Comparison of ENCODE assay signal across 7 cellular contexts in genomic region chr13:42041684-42042035, GRCh38. TPM values are rescaled to one million over a fixed set of nuclear protein-coding genes. Genes with fewer than 3 reads are reported as not detected.
DNase-seq lines count a peak whose midpoint lies in the region; ATAC-seq, FAIRE-seq and TF ChIP-seq lines count a peak whose summit lies in the region.

No MANE protein-coding gene starts in this region.

- H3K4me1 ChIP-seq in ES-I3 (ENCODE audit: insufficient read depth, low read length) (no peaks in the 10 kb centered on the region), GM23248 (ENCODE audit: insufficient read depth) (peaks cover 7% of the 10 kb centered on the region), GM12878 (ENCODE audit: control insufficient read depth, insufficient read depth, low read length) (no peaks in the 10 kb centered on the region; the same call in 1 of the 2 replicates), iPS DF 6.9 (ENCODE audit: control insufficient read depth, insufficient read depth, low read length) (no peaks in the 10 kb centered on the region)

- FAIRE-seq in GM12878 (lab: Jason Lieb, UNC) = peak; percentile 84

- BruUV-seq in GM12878 (replicated peaks; lab: Mats Ljungman, UMichigan) = no TSS peak

- H2AFZ ChIP-seq in GM23248 (peak overlapping the region; percentile 85), GM12878 (ENCODE audit: control insufficient read depth, low read depth, low read length) (peak overlapping the region; percentile 80)

- H3K27me3 ChIP-seq in GM23248 (replicated peaks; ENCODE audit: insufficient read depth) (no peaks in the 10 kb centered on the region), GM12878 (replicated peaks in 1 of 2; ENCODE audit: control insufficient read depth in 2 of 2, insufficient read depth in 2 of 2, low read length in 1 of 2) (no peaks in the 10 kb centered on the region), iPS DF 6.9 (ENCODE audit: control insufficient read depth, insufficient read depth, low read length) (peaks cover 13% of the 10 kb centered on the region; the same call in 1 of the 2 replicates)

- H3K9me3 ChIP-seq in ES-I3 (ENCODE audit: control insufficient read depth, insufficient read depth, low read length) (no peaks in the 10 kb centered on the region), GM23248 (ENCODE audit: low read depth) (no peaks in the 10 kb centered on the region), GM12878 (replicated peaks; ENCODE audit: control insufficient read depth, insufficient read depth, low read length) (no peaks in the 10 kb centered on the region; the same call in 1 of the 3 replicates), iPS DF 6.9 (ENCODE audit: control insufficient read depth, insufficient read depth, low read length) (no peaks in the 10 kb centered on the region)

- H3K27ac ChIP-seq in GM23248 (peak overlapping the region; percentile 34), GM12878 (ENCODE audit: control insufficient read depth, insufficient read depth) (peak overlapping the region; percentile 76), iPS DF 6.9 (ENCODE audit: low read length) (no peak overlapping the region)

- H3K9ac ChIP-seq in ES-I3 (ENCODE audit: low read depth, low read length) (peak overlapping the region; percentile 45), GM23248 (peak overlapping the region; percentile 76), GM12878 (ENCODE audit: control insufficient read depth, insufficient read depth, low read length) (peak overlapping the region; percentile 88)

- WGBS in GM23248 (ENCODE audit: low coverage in 1 of 2, low lambda C conversion rate in 2 of 2, missing lambda C conversion rate in 2 of 2), 2 experiments = 10 to 11% methylated on average over 16 of the region's 16 CpGs
- WGBS in GM12878 (ENCODE audit: insufficient coverage, insufficient replicate concordance, low lambda C conversion rate, missing lambda C conversion rate) = 6% methylated on average over 16 of the region's 16 CpGs
- WGBS in iPS DF 6.9 (ENCODE audit: insufficient coverage, insufficient read length) = no CpG with 5 or more reads among the region's 16 CpGs

- TF ChIP-seq RAD21 in GM12878 (IDR thresholded peaks at IDR 0.05; ENCODE audit: insufficient read depth, low read depth, low read length) = peak; percentile 47

- H4K20me1 ChIP-seq in GM23248 (ENCODE audit: insufficient read depth) = no peaks in the 10 kb centered on the region
- no peaks in the 10 kb centered on the region for H4K20me1 ChIP-seq in GM12878 (ENCODE audit: control insufficient read depth, insufficient read depth)

- peak overlapping the region; percentile 79 for H3K4me3 ChIP-seq in GM23248
- peak overlapping the region; percentile 89 for H3K4me3 ChIP-seq in GM12878
- H3K4me3 ChIP-seq in iPS DF 6.9 (ENCODE audit: low read length) = peak overlapping the region; percentile 88
- peak overlapping the region; percentile 66 for H3K4me3 ChIP-seq in retinal pigment epithelial cell (ENCODE audit: low read length)

- SMC1A ChIA-PET in GM12878 (lab: Charles Lee; ENCODE audit: uncharacterized antibody, unreplicated experiment) = interaction anchor here (1.1 to 4.2 kb wide), 15 partner anchors 8 to 139 kb away, joined by 3 to 16 read pairs (median 4); no protein-coding TSS in a partner anchor

- intact Hi-C loops in GM12878 (cut with micrococcal nuclease; ENCODE audit: unreplicated experiment) = loop anchor here (1.0 to 10.0 kb wide), 3 partner anchors 81 to 233 kb away; partner anchors contain the start of genes AKAP11 and VWA8

- ATAC-seq in GM12878 = peak; percentile 73
- ATAC-seq in HG02588 (IDR thresholded peaks at IDR 0.05; ENCODE audit: unreplicated experiment) = no peak

- H3K36me3 ChIP-seq in ES-I3 (ENCODE audit: insufficient read depth, low read length) (no peaks in the 10 kb centered on the region), GM23248 (ENCODE audit: low read depth) (no peaks in the 10 kb centered on the region), GM12878 (ENCODE audit: control insufficient read depth in 2 of 2, insufficient read depth in 2 of 2, low read length in 1 of 2) (no peaks in the 10 kb centered on the region), iPS DF 6.9 (ENCODE audit: control insufficient read depth, insufficient read depth, low read length) (no peaks in the 10 kb centered on the region)

- H3K79me2 ChIP-seq in GM23248 (ENCODE audit: insufficient read depth) (peaks cover 57% of the 10 kb centered on the region), GM12878 (ENCODE audit: control insufficient read depth, insufficient read depth, low read length) (peaks cover 29% of the 10 kb centered on the region)

- H3F3A ChIP-seq in GM23248 (ENCODE audit: insufficient read depth) = peaks cover 24% of the 10 kb centered on the region

- peak; percentile 89 for DNase-seq in GM23248
- peak; percentile 13 for DNase-seq in NCI-H2227 (lab: John Stamatoyannopoulos, UW; ENCODE audit: unreplicated experiment)
- peak; percentile 36 for DNase-seq in GM12878 (ENCODE audit: low read depth, low spot score)
- DNase-seq in iPS DF 6.9 (ENCODE audit: low read depth, low spot score) = no peak
- DNase-seq in retinal pigment epithelial cell (ENCODE audit: low read depth) = peak; percentile 24

- RAD21 ChIA-PET in GM12878 (lab: Charles Lee; ENCODE audit: unreplicated experiment) = interaction anchor here (0.7 to 1.5 kb wide), 7 partner anchors 14 to 137 kb away, joined by 3 to 5 read pairs (median 3); no protein-coding TSS in a partner anchor

- TF ChIP-seq EP300 in GM12878 (IDR thresholded peaks at IDR 0.05; ENCODE audit: borderline replicate concordance in 1 of 2, control insufficient read depth in 1 of 2, low read depth in 2 of 2, low read length in 2 of 2) = no peak

- H3K4me2 ChIP-seq in GM23248 (ENCODE audit: unreplicated experiment) (peak overlapping the region; percentile 75), GM12878 (ENCODE audit: control insufficient read depth, insufficient read depth) (peak overlapping the region; percentile 86)

- in situ Hi-C loops in GM23248 (cut with MboI) = no loop called here
- in situ Hi-C loops in GM12878 (cut with MboI) = loop anchor here (5.0 kb wide), 1 partner anchor 124 kb away; no protein-coding TSS in a partner anchor

- no peaks in the 10 kb centered on the region for H3K9me2 ChIP-seq in GM23248 (ENCODE audit: insufficient read depth)

- no peak for TF ChIP-seq POLR2A in GM12878 (IDR thresholded peaks at IDR 0.05; ENCODE audit: low read depth, low read length)

- TF ChIP-seq CTCF in GM12878 (IDR thresholded peaks at IDR 0.05 in 2 of 3, conservative IDR thresholded peaks at IDR 0.05 in 1 of 3; ENCODE audit: control insufficient read depth in 2 of 3, extremely low read depth in 1 of 3, insufficient read depth in 1 of 3, low read depth in 3 of 3, low read length in 3 of 3) (peak; percentile 44 to 56 (median 49); a peak in 5 of 6 replicates), retinal pigment epithelial cell (conservative IDR thresholded peaks at IDR 0.05; ENCODE audit: low read depth, low read length) (peak; percentile 60)

- CTCF ChIA-PET in GM12878 (lab: Yijun Ruan, JAX) = interaction anchor here (1.0 to 3.5 kb wide), 9 partner anchors 11 to 373 kb away, joined by 3 to 14 read pairs (median 6); no protein-coding TSS in a partner anchor

- POLR2A ChIA-PET in GM12878 (lab: Charles Lee) = interaction anchor here (0.9 to 1.8 kb wide), 9 partner anchors 12 to 231 kb away, joined by 3 to 6 read pairs (median 3); no protein-coding TSS in a partner anchor

TF ChIP-seq in GM12878, 131 proteins besides CTCF, POLR2A, EP300 and RAD21 (continues in another document):
- peak; percentile 74; the same call in 1 of the 2 replicates for TF ChIP-seq NBN (IDR thresholded peaks at IDR 0.05)
- TF ChIP-seq, protein P1, sequence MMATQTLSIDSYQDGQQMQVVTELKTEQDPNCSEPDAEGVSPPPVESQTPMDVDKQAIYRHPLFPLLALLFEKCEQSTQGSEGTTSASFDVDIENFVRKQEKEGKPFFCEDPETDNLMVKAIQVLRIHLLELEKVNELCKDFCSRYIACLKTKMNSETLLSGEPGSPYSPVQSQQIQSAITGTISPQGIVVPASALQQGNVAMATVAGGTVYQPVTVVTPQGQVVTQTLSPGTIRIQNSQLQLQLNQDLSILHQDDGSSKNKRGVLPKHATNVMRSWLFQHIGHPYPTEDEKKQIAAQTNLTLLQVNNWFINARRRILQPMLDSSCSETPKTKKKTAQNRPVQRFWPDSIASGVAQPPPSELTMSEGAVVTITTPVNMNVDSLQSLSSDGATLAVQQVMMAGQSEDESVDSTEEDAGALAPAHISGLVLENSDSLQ (IDR thresholded peaks at IDR 0.05) = peak; percentile 10; the same call in 1 of the 2 replicates
- TF ChIP-seq NR2C1 (IDR thresholded peaks at IDR 0.05) = no peak
- peak; percentile 71 for TF ChIP-seq RELB (IDR thresholded peaks at IDR 0.05; ENCODE audit: low read depth)

RNA-seq across cellular contexts. Expression of gene DGKH, which starts 6.8 kb away (rescaled TPM):
- total RNA-seq in GM23248 (2014; rRNA removed; shearing (Covaris generic)) = 7.0 and 7.1 TPM in 2 replicates
- polyA plus RNA-seq in GM23248 (2016; fragmentation: Nextera tagmentation; extraction: Ambion mirVana) (1.4 and 1.5 TPM in 2 replicates), GM12878 (2011; rRNA removed) (8.5 and 13.5 TPM in 2 replicates), GM12878 (2014; fragmentation: Illumina TruSeq; extraction: Trizol) (11.3 and 13.6 TPM in 2 replicates), GM12878 (2014; fragmentation: Nextera tagmentation; extraction: Ambion mirVana) (1 to 10 TPM; 1.3 to 2.1 TPM), GM12878 (2014; rRNA removed) (5.4 and 6.1 TPM in 2 replicates), GM12878 (2016; fragmentation: Nextera tagmentation; extraction: Ambion mirVana) (1 to 10 TPM; 3.3 to 4.7 TPM)
- total RNA-seq in GM12878 (2013; cell fraction: nucleolus; rRNA removed) = 129 and 133 TPM in 2 replicates
- total RNA-seq in GM12878 (2014; rRNA removed) (12.5 and 13.5 TPM in 2 replicates), GM12878 (2014; rRNA removed; fragmentation: Illumina TruSeq; extraction: Trizol) (14.6 and 16.1 TPM in 2 replicates), GM12878 (2021) (14.6 and 15.2 TPM in 2 replicates)
- polyA plus RNA-seq in GM12878 (2011; ENCODE audit: low read depth) = 2.1 TPM
- polyA plus RNA-seq in GM12878 (2011; cell fraction: cytosol; rRNA removed) = 2.5 and 2.7 TPM in 2 replicates
- 13.0 and 14.5 TPM in 2 replicates for polyA plus RNA-seq in GM12878 (2011; cell fraction: nucleus; rRNA removed)
- polyA plus RNA-seq in GM12878 (2012) = 4.1 and 4.8 TPM in 2 replicates
- 33.8 and 44.9 TPM in 2 replicates for polyA minus RNA-seq in GM12878 (2011; rRNA and poly(A)+ RNA removed)
- polyA minus RNA-seq in GM12878 (2011; cell fraction: cytosol; rRNA and poly(A)+ RNA removed) = 5.7 and 6.7 TPM in 2 replicates
- 20.7 and 37.2 TPM in 2 replicates for polyA minus RNA-seq in GM12878 (2011; cell fraction: nucleus; rRNA and poly(A)+ RNA removed)
